ENCODE assay signal across 12 cellular contexts in genomic region chr17:44360826-44361225, GRCh38. TPM values are rescaled to one million over a fixed set of nuclear protein-coding genes. Genes with fewer than 3 reads are reported as not detected.
A peak's percentile ranks its signal among the peaks of the same experiment; 100 is the strongest.
DNase-seq lines count a peak whose midpoint lies in the region; ATAC-seq and TF ChIP-seq lines count a peak whose summit lies in the region.
"Had no signal": no experiment of that assay in that cellular context is flagged by ENCODE, and none has a peak within 500 bp of the region (broad histone marks: within the 10 kb centered on the region; RNA-seq: fewer than 3 reads in every experiment).

No MANE protein-coding gene starts in this region.

- no peaks in the 10 kb centered on the region for H3K9me3 ChIP-seq in hepatocyte (ENCODE audit: low read depth)

- peaks cover 24% of the 10 kb centered on the region for H3K4me1 ChIP-seq in hepatocyte (ENCODE audit: insufficient read depth)

- H3K9me2 ChIP-seq in hepatocyte (replicated peaks; ENCODE audit: insufficient read depth) = no peaks in the 10 kb centered on the region

- POLR2A ChIA-PET in activated CD4-positive, alpha-beta memory T cell treated with anti-CD3 and anti-CD28 coated beads for 36 hours (lab: Charles Lee) = no interaction called here

- intact Hi-C loops in activated CD4-positive, alpha-beta memory T cell treated with anti-CD3 and anti-CD28 coated beads for 36 hours (cut with micrococcal nuclease) = no loop called here

- no peak overlapping the region for H2AFZ ChIP-seq in hepatocyte

- DNase-seq in AG10803 (ENCODE audit: low read depth) (peak; percentile 51), RKO (ENCODE audit: low spot score) (peak; percentile 22), hepatocyte (ENCODE audit: low spot score) (peak; percentile 66)
- DNase-seq in effector CD8-positive, alpha-beta T cell (lab: John Stamatoyannopoulos, UW) = no peak
- DNase-seq in activated CD4-positive, alpha-beta memory T cell treated with anti-CD3 and anti-CD28 coated beads for 36 hours = no peak
- DNase-seq: activated T-cell treated with anti-CD3 and anti-CD28 coated beads, Interleukin-2, amount 50 U/mL, for 72 hours; CD4-positive, alpha-beta T cell; effector CD4-positive, alpha-beta T cell; stimulated activated naive CD4-positive, alpha-beta T cell treated with Interleukin-2 at 50 U/mL for 16 hours; T-helper 1 cell had no signal

- H3K4me3 ChIP-seq in AG10803 (ENCODE audit: low read length) = no peak overlapping the region
- no peak overlapping the region for H3K4me3 ChIP-seq in hepatocyte

- no peaks in the 10 kb centered on the region for H3K9me3 Mint-ChIP-seq in activated CD4-positive, alpha-beta memory T cell treated with anti-CD3 and anti-CD28 coated beads for 36 hours
- H3K9me3 Mint-ChIP-seq: activated T-cell treated with anti-CD3 and anti-CD28 coated beads, Interleukin-2, amount 50 U/mL, for 72 hours; CD4-positive, alpha-beta T cell had no signal

- 58% methylated on average over 5 of the region's 5 CpGs for WGBS in hepatocyte (ENCODE audit: low lambda C conversion rate, missing lambda C conversion rate)

- peaks cover 13% of the 10 kb centered on the region for H4K20me1 ChIP-seq in hepatocyte (ENCODE audit: insufficient read depth, poor library complexity, severe bottlenecking)

- ATAC-seq in HG02610 (IDR thresholded peaks at IDR 0.05; ENCODE audit: unreplicated experiment) = no peak
- ATAC-seq: activated T-cell treated with anti-CD3 and anti-CD28 coated beads, Interleukin-2, amount 50 U/mL, for 72 hours had no signal

- H3K27ac Mint-ChIP-seq in activated CD4-positive, alpha-beta memory T cell treated with anti-CD3 and anti-CD28 coated beads for 36 hours = no peak overlapping the region
- H3K27ac Mint-ChIP-seq: activated T-cell treated with anti-CD3 and anti-CD28 coated beads, Interleukin-2, amount 50 U/mL, for 72 hours; CD4-positive, alpha-beta T cell had no signal

- CTCF ChIA-PET in activated CD4-positive, alpha-beta memory T cell treated with anti-CD3 and anti-CD28 coated beads for 36 hours (lab: Charles Lee) = interaction anchor here (1.0 to 3.0 kb wide), 3 partner anchors 16 to 162 kb away, joined by 3 to 18 read pairs (median 3); partner anchors contain the start of gene GRN

- peaks cover 8% of the 10 kb centered on the region for H3K79me2 ChIP-seq in hepatocyte

- H3K4me2 ChIP-seq in hepatocyte = peak overlapping the region; percentile 99

- no peak overlapping the region for H3K4me3 Mint-ChIP-seq in activated CD4-positive, alpha-beta memory T cell treated with anti-CD3 and anti-CD28 coated beads for 36 hours
- H3K4me3 Mint-ChIP-seq: activated T-cell treated with anti-CD3 and anti-CD28 coated beads, Interleukin-2, amount 50 U/mL, for 72 hours had no signal

- H3K27me3 Mint-ChIP-seq in activated CD4-positive, alpha-beta memory T cell treated with anti-CD3 and anti-CD28 coated beads for 36 hours = peaks cover 13% of the 10 kb centered on the region

- H3K27me3 ChIP-seq in hepatocyte = no peaks in the 10 kb centered on the region

- TF ChIP-seq CTCF in AG10803 (conservative IDR thresholded peaks at IDR 0.05; ENCODE audit: low read length) (no peak), hepatocyte (IDR thresholded peaks at IDR 0.05; ENCODE audit: poor library complexity) (no peak)

- peaks cover 4% of the 10 kb centered on the region for H3K4me1 Mint-ChIP-seq in activated CD4-positive, alpha-beta memory T cell treated with anti-CD3 and anti-CD28 coated beads for 36 hours (ENCODE audit: low read depth)

- H3K36me3 ChIP-seq in hepatocyte (replicated peaks; ENCODE audit: insufficient read depth, low read depth) = no peaks in the 10 kb centered on the region

- H3K27ac ChIP-seq in hepatocyte = no peak overlapping the region

- no peaks in the 10 kb centered on the region for H3K36me3 Mint-ChIP-seq in activated CD4-positive, alpha-beta memory T cell treated with anti-CD3 and anti-CD28 coated beads for 36 hours

RNA-seq across cellular contexts. Expression of gene FAM171A2, which starts 2.8 kb away (rescaled TPM):
- 12.8 and 13.9 TPM in 2 replicates for total RNA-seq in hepatocyte
- 19.4 and 22.8 TPM in 2 replicates for polyA plus RNA-seq in hepatocyte
- total RNA-seq in activated CD4-positive, alpha-beta memory T cell treated with anti-CD3 and anti-CD28 coated beads for 36 hours = under 1 TPM; 0.19 to 0.21 TPM

RNA-seq across cellular contexts. Expression of gene GRN, which starts 15.7 kb away (rescaled TPM):
- 210 and 299 TPM in 2 replicates for total RNA-seq in hepatocyte
- polyA plus RNA-seq in hepatocyte = 785 and 828 TPM in 2 replicates
- 10 to 100 TPM; 59.7 to 62.4 TPM for total RNA-seq in activated CD4-positive, alpha-beta memory T cell treated with anti-CD3 and anti-CD28 coated beads for 36 hours

RNA-seq across cellular contexts. Expression of gene ITGA2B, which starts 28.6 kb away (rescaled TPM):
- 0.77 TPM in 1 of 2 replicates, not detected in the other for total RNA-seq in hepatocyte
- 1.0 and 3.6 TPM in 2 replicates for polyA plus RNA-seq in hepatocyte
- 1 to 10 TPM; 1.0 to 1.4 TPM for total RNA-seq in activated CD4-positive, alpha-beta memory T cell treated with anti-CD3 and anti-CD28 coated beads for 36 hours

RNA-seq across cellular contexts. Expression of gene SLC25A39, which starts 36.2 kb away (rescaled TPM):
- 92.7 and 108 TPM in 2 replicates for total RNA-seq in hepatocyte
- 179 and 191 TPM in 2 replicates for polyA plus RNA-seq in hepatocyte
- 100 to 1,000 TPM; 121 to 122 TPM for total RNA-seq in activated CD4-positive, alpha-beta memory T cell treated with anti-CD3 and anti-CD28 coated beads for 36 hours

RNA-seq across cellular contexts. Expression of gene RUNDC3A, which starts 52.4 kb away (rescaled TPM):
- 2.0 and 2.1 TPM in 2 replicates for total RNA-seq in hepatocyte
- polyA plus RNA-seq in hepatocyte = 0.40 and 2.3 TPM in 2 replicates
- total RNA-seq in activated CD4-positive, alpha-beta memory T cell treated with anti-CD3 and anti-CD28 coated beads for 36 hours = not detected
- total RNA-seq: CD4-positive, alpha-beta T cell; NCI-H460 had no signal

Comparison
In these comparisons a context has a peak if more than half of its experiments do, and no peak if none do; other contexts are left out.
1. DNase-seq: peak in AG10803 (single experiment), RKO (single experiment) and hepatocyte (single experiment); none in effector CD8-positive, alpha-beta T cell (single experiment) and activated CD4-positive, alpha-beta memory T cell treated with anti-CD3 and anti-CD28 coated beads for 36 hours (single experiment).
2. RNA of gene FAM171A2, which starts 2.8 kb away (total RNA-seq): 12.8 to 13.9 TPM in hepatocyte; 0.19 to 0.21 TPM in activated CD4-positive, alpha-beta memory T cell treated with anti-CD3 and anti-CD28 coated beads for 36 hours; every median in the first group is over 10 times any median in the second.